8 cellular contexts compared by ENCODE assay signal in genomic region chr21:24895885-24896734, GRCh38.
DNase-seq lines count a peak whose midpoint lies in the region; ATAC-seq, FAIRE-seq and TF ChIP-seq lines count a peak whose summit lies in the region.

No MANE protein-coding gene starts in this region.

- H3K9me3 ChIP-seq in K562 (replicated peaks; ENCODE audit: control insufficient read depth, insufficient read depth, low read depth, low read length) (no peaks in the 10 kb centered on the region; the same call in 1 of the 2 replicates), sigmoid colon (no peaks in the 10 kb centered on the region)

- 3% methylated on average over 3 of the region's 3 CpGs for WGBS in K562 (ENCODE audit: insufficient coverage, low coverage, missing lambda C conversion rate)
- 75 to 83% methylated on average over 3 of the region's 3 CpGs for WGBS in sigmoid colon, 2 donors

- no peaks in the 10 kb centered on the region for H3K9me1 ChIP-seq in K562 (ENCODE audit: control insufficient read depth, insufficient read depth, low read length)

- no peak overlapping the region for H3K9ac ChIP-seq in K562 (ENCODE audit: insufficient read depth in 1 of 2, low read depth in 2 of 2, low read length in 2 of 2)

- POLR2A ChIA-PET in K562 (lab: Yijun Ruan, JAX), result no interaction called here
- POLR2A ChIA-PET in activated CD4-positive, alpha-beta memory T cell treated with anti-CD3 and anti-CD28 coated beads for 36 hours (lab: Charles Lee), result no interaction called here

- H3K27ac Mint-ChIP-seq in activated CD4-positive, alpha-beta memory T cell treated with anti-CD3 and anti-CD28 coated beads for 36 hours, result no peak overlapping the region

- H3K27me3 ChIP-seq in K562 (ENCODE audit: control insufficient read depth in 2 of 2, insufficient read depth in 2 of 2, low read length in 2 of 2) (no peaks in the 10 kb centered on the region), sigmoid colon (no peaks in the 10 kb centered on the region)

- no TSS peak for BruUV-seq in K562 (replicated peaks; lab: Mats Ljungman, UMichigan)

- H3K4me3 Mint-ChIP-seq in activated CD4-positive, alpha-beta memory T cell treated with anti-CD3 and anti-CD28 coated beads for 36 hours, result no peak overlapping the region

- peak; percentile 63 for ATAC-seq in GM18520 (IDR thresholded peaks at IDR 0.05; ENCODE audit: unreplicated experiment)
- ATAC-seq in HG02588 (IDR thresholded peaks at IDR 0.05; ENCODE audit: unreplicated experiment), result peak; percentile 73
- no peak for ATAC-seq in K562

- DNase-seq in NB4 (ENCODE audit: low read depth) (peak; percentile 25), K562 (ENCODE audit: extremely low read depth in 1 of 4, low spot score in 3 of 4) (peak in 1 of 4 experiments; percentile 2), sigmoid colon (no peak), cerebellar nuclear complex (lab: John Stamatoyannopoulos, UW) (no peak)
- no peak for DNase-seq in activated CD4-positive, alpha-beta T cell treated with anti-CD3 and anti-CD28 coated beads, Interleukin-2, amount 50 U/mL, for 48 hours
- no peak for DNase-seq in activated CD4-positive, alpha-beta memory T cell treated with anti-CD3 and anti-CD28 coated beads for 36 hours

- no peak for TF ChIP-seq EP300 in K562 (IDR thresholded peaks at IDR 0.05; ENCODE audit: low read length)
- no peak for TF ChIP-seq EP300 in sigmoid colon (IDR thresholded peaks at IDR 0.05)

- no peaks in the 10 kb centered on the region for H3K4me1 Mint-ChIP-seq in activated CD4-positive, alpha-beta memory T cell treated with anti-CD3 and anti-CD28 coated beads for 36 hours (ENCODE audit: low read depth)

- no peaks in the 10 kb centered on the region for H3K36me3 ChIP-seq in K562 (ENCODE audit: control insufficient read depth, insufficient read depth, low read length)
- no peaks in the 10 kb centered on the region for H3K36me3 ChIP-seq in sigmoid colon

- CTCF ChIA-PET in K562 (lab: Yijun Ruan, JAX; ENCODE audit: low intra/inter-chr PET ratio), result no interaction called here
- CTCF ChIA-PET in activated CD4-positive, alpha-beta memory T cell treated with anti-CD3 and anti-CD28 coated beads for 36 hours (lab: Charles Lee), result interaction anchor here (1.9 kb wide), 1 partner anchor 490 kb away, joined by 6 read pairs; no protein-coding TSS in a partner anchor

- H3K4me3 ChIP-seq in NB4 (ENCODE audit: low read depth, low read length) (no peak overlapping the region), K562 (no peak overlapping the region), sigmoid colon (no peak overlapping the region)

- peak in 1 of 2 experiments; percentile 15; a peak in 1 of 4 replicates for TF ChIP-seq RAD21 in K562 (CRISPR knock-in tag; conservative IDR thresholded peaks at IDR 0.05 in 1 of 2, IDR thresholded peaks at IDR 0.05 in 1 of 2)

- TF ChIP-seq POLR2A in NB4 (IDR thresholded peaks at IDR 0.05; ENCODE audit: extremely low read depth, insufficient read length), result no peak
- TF ChIP-seq POLR2A in K562 (conservative IDR thresholded peaks at IDR 0.05), result no peak
- TF ChIP-seq POLR2A in sigmoid colon (IDR thresholded peaks at IDR 0.05), result no peak

- H3K4me1 ChIP-seq in K562 (replicated peaks in 1 of 2; ENCODE audit: control insufficient read depth in 2 of 2, insufficient read depth in 2 of 2, low read length in 2 of 2), result no peaks in the 10 kb centered on the region
- no peaks in the 10 kb centered on the region for H3K4me1 ChIP-seq in sigmoid colon

- no peak overlapping the region for H2AFZ ChIP-seq in K562 (ENCODE audit: low read depth, low read length)

- no peak overlapping the region for H3K4me2 ChIP-seq in K562 (ENCODE audit: insufficient read depth, low read length)

- peaks cover 6% of the 10 kb centered on the region for H3K9me3 Mint-ChIP-seq in activated CD4-positive, alpha-beta memory T cell treated with anti-CD3 and anti-CD28 coated beads for 36 hours

- H3K27ac ChIP-seq in K562 (ENCODE audit: extremely low read depth, low read depth, low read length) (no peak overlapping the region), sigmoid colon (no peak overlapping the region)

- intact Hi-C loops in K562 (cut with micrococcal nuclease), result no loop called here
- intact Hi-C loops in sigmoid colon (cut with DNase I), result loop anchor here (5.0 kb wide), 2 partner anchors 141 to 491 kb away; no protein-coding TSS in a partner anchor
- intact Hi-C loops in activated CD4-positive, alpha-beta memory T cell treated with anti-CD3 and anti-CD28 coated beads for 36 hours (cut with micrococcal nuclease), result loop anchor here (10.0 kb wide), 1 partner anchor 489 kb away; no protein-coding TSS in a partner anchor

- TF ChIP-seq CTCF in NB4 (IDR thresholded peaks at IDR 0.05; ENCODE audit: low read depth, low read length), result no peak
- TF ChIP-seq CTCF in K562 (IDR thresholded peaks at IDR 0.05 in 2 of 3, conservative IDR thresholded peaks at IDR 0.05 in 1 of 3; ENCODE audit: insufficient read depth in 2 of 3, low read depth in 1 of 3, low read length in 3 of 3), result no peak
- TF ChIP-seq CTCF in sigmoid colon (IDR thresholded peaks at IDR 0.05), result peak in 3 of 4 experiments; percentile 27 to 46 (median 29)

- no peaks in the 10 kb centered on the region for H3K79me2 ChIP-seq in K562 (ENCODE audit: control insufficient read depth, insufficient read depth, low read length)

- no peaks in the 10 kb centered on the region for H4K20me1 ChIP-seq in K562 (replicated peaks; ENCODE audit: control insufficient read depth, insufficient read depth, low read length)

- no peaks in the 10 kb centered on the region for H3K36me3 Mint-ChIP-seq in activated CD4-positive, alpha-beta memory T cell treated with anti-CD3 and anti-CD28 coated beads for 36 hours

- no peaks in the 10 kb centered on the region for H3K27me3 Mint-ChIP-seq in activated CD4-positive, alpha-beta memory T cell treated with anti-CD3 and anti-CD28 coated beads for 36 hours

- in situ Hi-C loops in K562 (cut with MboI), result no loop called here

- no peak for FAIRE-seq in K562 (lab: Jason Lieb, UNC)

TF ChIP-seq in K562, 482 proteins besides CTCF, POLR2A, EP300 and RAD21:
- TF ChIP-seq CEBPB (tag; IDR thresholded peaks at IDR 0.05) (peak; percentile 76), SMARCA5 (IDR thresholded peaks at IDR 0.05) (no peak), CEBPG (CRISPR knock-in tag; IDR thresholded peaks at IDR 0.05) (no peak), CEBPG (tag; conservative IDR thresholded peaks at IDR 0.05 in 1 of 2, IDR thresholded peaks at IDR 0.05 in 1 of 2) (peak in 1 of 2 experiments; percentile 72; a peak in 2 of 4 replicates), MYC (IDR thresholded peaks at IDR 0.05; ENCODE audit: low read depth, low read length) (no peak), MYC (CRISPR knock-in tag; IDR thresholded peaks at IDR 0.05; ENCODE audit: borderline replicate concordance, low read depth) (no peak), KAT2B (IDR thresholded peaks at IDR 0.05; ENCODE audit: low read depth, low read length) (no peak), SMARCA4 (IDR thresholded peaks at IDR 0.05) (no peak), XRCC3 (IDR thresholded peaks at IDR 0.05) (no peak)

Comparison
In these comparisons a context has a peak if more than half of its experiments do, and no peak if none do; other contexts are left out.
1. CTCF ChIP-seq: peak in sigmoid colon (3 of 4); none in NB4 (single experiment) and K562 (0 of 3).